ENCODE assay signal across 9 cellular contexts in genomic region chr18:48455555-48456478, GRCh38. TPM values are rescaled to one million over a fixed set of nuclear protein-coding genes. Genes with fewer than 3 reads are reported as not detected.
DNase-seq lines count a peak whose midpoint lies in the region; ATAC-seq, FAIRE-seq and TF ChIP-seq lines count a peak whose summit lies in the region.
"Had no signal": no experiment of that assay in that cellular context is flagged by ENCODE, and none has a peak within 500 bp of the region (broad histone marks: within the 10 kb centered on the region; RNA-seq: fewer than 3 reads in every experiment).

No MANE protein-coding gene starts in this region.

- H4K20me1 ChIP-seq in BLaER1 treated with 17β-estradiol and CSF1 and Interleukin-3, amounts not matched to agents 10 nM and 100 nM = peaks cover 0 to 45% (median 11%) of the 10 kb centered on the region in 11 experiments; a peak in 10 of 22 replicates

- DNase-seq in RCC 7860 (ENCODE audit: low spot score) = peak; percentile 72
- peak; percentile 64 for DNase-seq in adipocyte (ENCODE audit: low read depth)
- no peak for DNase-seq in stomach
- no peak for DNase-seq in occipital lobe (lab: John Stamatoyannopoulos, UW)
- DNase-seq in CD1c-positive myeloid dendritic cell (ENCODE audit: extremely low spot score) = no peak

- peak; percentile 33 for FAIRE-seq in RCC 7860 (lab: Jason Lieb, UNC)
- FAIRE-seq: colon had no signal

- H3K4me1 ChIP-seq in BLaER1 treated with 17β-estradiol and CSF1 and Interleukin-3, amounts not matched to agents 10 nM and 100 nM = peaks cover 19 to 61% (median 31%) of the 10 kb centered on the region in 10 experiments
- H3K4me1 ChIP-seq in adipocyte (ENCODE audit: control insufficient read depth, insufficient read depth, low read length) (peaks cover 37% of the 10 kb centered on the region), muscle layer of duodenum (ENCODE audit: control insufficient read depth in 1 of 2, insufficient read depth in 2 of 2, low read length in 2 of 2) (peaks cover 0 to 10% of the 10 kb centered on the region in 2 donors), stomach (peaks cover 4 to 23% (median 9%) of the 10 kb centered on the region in 4 donors)

- peak overlapping the region in 2 of 11 experiments; percentile 25 to 47; a peak in 2 of 22 replicates for H3K27ac ChIP-seq in BLaER1 treated with 17β-estradiol and CSF1 and Interleukin-3, amounts not matched to agents 10 nM and 100 nM
- H3K27ac ChIP-seq in muscle layer of duodenum (ENCODE audit: low read length) (peak overlapping the region; percentile 82), stomach (peak overlapping the region in 2 of 5 donors; percentile 44 to 64)

- no peaks in the 10 kb centered on the region for H3K9me3 ChIP-seq in BLaER1 treated with 17β-estradiol and CSF1 and Interleukin-3, amounts not matched to agents 10 nM and 100 nM (replicated peaks in 1 of 11)
- H3K9me3 ChIP-seq in adipocyte (ENCODE audit: control insufficient read depth, low read length) (no peaks in the 10 kb centered on the region), muscle layer of duodenum (ENCODE audit: control insufficient read depth in 1 of 2, low read length in 2 of 2) (no peaks in the 10 kb centered on the region), stomach (no peaks in the 10 kb centered on the region)

- TF ChIP-seq CTCF in stomach (IDR thresholded peaks at IDR 0.05) = no peak

- TF ChIP-seq POLR2A in stomach (IDR thresholded peaks at IDR 0.05) = no peak

- no peak overlapping the region; a peak in 1 of 22 replicates for H3K9ac ChIP-seq in BLaER1 treated with 17β-estradiol and CSF1 and Interleukin-3, amounts not matched to agents 10 nM and 100 nM
- no peak overlapping the region for H3K9ac ChIP-seq in adipocyte (ENCODE audit: low read length)

- peaks cover 13 to 49% (median 34%) of the 10 kb centered on the region in 11 experiments; a peak in 21 of 22 replicates for H3K27me3 ChIP-seq in BLaER1 treated with 17β-estradiol and CSF1 and Interleukin-3, amounts not matched to agents 10 nM and 100 nM
- H3K27me3 ChIP-seq in adipocyte (replicated peaks; ENCODE audit: control insufficient read depth, insufficient read depth, low read length) = no peaks in the 10 kb centered on the region
- H3K27me3 ChIP-seq in muscle layer of duodenum (ENCODE audit: low read depth, low read length) = no peaks in the 10 kb centered on the region
- H3K27me3 ChIP-seq in stomach = no peaks in the 10 kb centered on the region

- intact Hi-C loops in stomach (cut with DNase I; ENCODE audit: low total_unique reads) = no loop called here

- peak overlapping the region; percentile 62 to 79 (median 74) for H3K4me2 ChIP-seq in BLaER1 treated with 17β-estradiol and CSF1 and Interleukin-3, amounts not matched to agents 10 nM and 100 nM

- WGBS in stomach, 5 donors = 41 to 59% (median 55%) methylated on average over 11 to 13 of the region's 13 CpGs

- no peak overlapping the region for H3K4me3 ChIP-seq in BLaER1 treated with 17β-estradiol and CSF1 and Interleukin-3, amounts not matched to agents 10 nM and 100 nM
- H3K4me3 ChIP-seq in adipocyte (ENCODE audit: low read length) (no peak overlapping the region), muscle layer of duodenum (ENCODE audit: low read depth in 1 of 2, low read length in 2 of 2) (no peak overlapping the region), stomach (no peak overlapping the region)

- no peaks in the 10 kb centered on the region for H3K36me3 ChIP-seq in BLaER1 treated with 17β-estradiol and CSF1 and Interleukin-3, amounts not matched to agents 10 nM and 100 nM
- H3K36me3 ChIP-seq in adipocyte (ENCODE audit: control insufficient read depth, insufficient read depth, low read length, severe bottlenecking) (no peaks in the 10 kb centered on the region), muscle layer of duodenum (ENCODE audit: control insufficient read depth in 1 of 2, insufficient read depth in 2 of 2, low read length in 2 of 2) (no peaks in the 10 kb centered on the region), stomach (no peaks in the 10 kb centered on the region)

- ATAC-seq in HG03571 (IDR thresholded peaks at IDR 0.05; ENCODE audit: unreplicated experiment) = no peak

- no peak for TF ChIP-seq EP300 in stomach (IDR thresholded peaks at IDR 0.05)

RNA-seq across cellular contexts. Expression of gene ZBTB7C, which starts 46.6 kb away (rescaled TPM):
- 10 to 100 TPM; 10.1 to 47.8 (median 27.2) TPM for total RNA-seq in stomach
- 10 to 100 TPM in 2 of 3 donors, 1 to 10 TPM in 1; 3.0 to 23.4 (median 12.8) TPM for polyA plus RNA-seq in stomach
- 0.78 TPM for total RNA-seq in occipital lobe

Comparison
In these comparisons a context has a peak if more than half of its experiments do, and no peak if none do; other contexts are left out.
1. DNase-seq: peak in RCC 7860 (single experiment) and adipocyte (single experiment); none in stomach (single experiment), occipital lobe (single experiment) and CD1c-positive myeloid dendritic cell (single experiment).